24 cellular contexts compared by ENCODE assay signal in genomic region chr3:108145578-108145977, GRCh38.
"Had no signal": no experiment of that assay in that cellular context is flagged by ENCODE, and none has a peak within 500 bp of the region (broad histone marks: within the 10 kb centered on the region; RNA-seq: fewer than 3 reads in every experiment).

No MANE protein-coding gene starts in this region.

- H3K4me1 Mint-ChIP-seq: nephron, neural progenitor cell had no signal

- H3K36me3 Mint-ChIP-seq: natural killer cell, neural progenitor cell had no signal

- H3K27me3 Mint-ChIP-seq: progenitor cell of endocrine pancreas; stimulated activated naive B cell treated with anti-CD40 and anti-IgM and Interleukin-4, amounts not matched to agents 10 μg/mL and 1 μg/mL and 100 μg/mL, for 72 hours; stimulated activated naive CD8-positive, alpha-beta T cell treated with anti-CD3 and anti-CD28 coated beads, Interleukin-15, Interleukin-2, amounts not matched to agents 100 ng/mL and 50 ng/mL, for 24 hours had no signal

- H3K9me3 Mint-ChIP-seq: natural killer cell; stimulated activated effector memory CD8-positive, alpha-beta T cell treated with anti-CD3 and anti-CD28 coated beads, Interleukin-12 subunit alpha, Interleukin-12 subunit beta, amount 100 ng/mL, for 72 hours had no signal

- ATAC-seq: natural killer cell; psoas muscle; right cardiac atrium; right lobe of liver; stimulated activated effector memory CD8-positive, alpha-beta T cell treated with anti-CD3 and anti-CD28 coated beads, Interleukin-12 subunit alpha, Interleukin-12 subunit beta, amount 100 ng/mL, for 72 hours; stimulated activated naive B cell treated with anti-CD40 and anti-IgM and Interleukin-4, amounts not matched to agents 10 μg/mL and 1 μg/mL and 100 μg/mL, for 72 hours had no signal

- H3K4me3 Mint-ChIP-seq: natural killer cell; nephron; neural progenitor cell; stimulated activated effector memory CD8-positive, alpha-beta T cell treated with anti-CD3 and anti-CD28 coated beads, Interleukin-12 subunit alpha, Interleukin-12 subunit beta, amount 100 ng/mL, for 72 hours; stimulated activated naive B cell treated with anti-CD40 and anti-IgM and Interleukin-4, amounts not matched to agents 10 μg/mL and 1 μg/mL and 100 μg/mL, for 72 hours; stimulated activated naive CD8-positive, alpha-beta T cell treated with anti-CD3 and anti-CD28 coated beads, Interleukin-15, Interleukin-2, amounts not matched to agents 100 ng/mL and 50 ng/mL, for 24 hours had no signal

- DNase-seq: natural killer cell; occipital lobe; ovary; posterior cingulate gyrus; psoas muscle; right cardiac atrium; right lobe of liver; sigmoid colon; small intestine; stimulated activated CD4-positive, alpha-beta T cell treated with anti-CD3 and anti-CD28 coated beads, Interleukin-15, amount 100 ng/mL, for 24 hours; stimulated activated CD4-positive, alpha-beta T cell treated with anti-CD3 and anti-CD28 coated beads, Interleukin-2, amount 100 ng/mL, for 24 hours; stimulated activated CD4-positive, alpha-beta T cell treated with anti-CD3 and anti-CD28 coated beads, Interleukin-2, amount 100 ng/mL, for 48 hours; stimulated activated CD4-positive, alpha-beta T cell treated with anti-CD3 and anti-CD28 coated beads, Interleukin-4, amount 100 ng/mL, for 24 hours; stimulated activated naive B cell treated with anti-CD40 and anti-IgM and Interleukin-4, amounts not matched to agents 10 μg/mL and 1 μg/mL and 100 μg/mL, for 72 hours; stimulated activated naive CD4-positive, alpha-beta T cell treated with Interleukin-2 at 50 U/mL for 16 hours; stomach; thyroid gland; trophoblast cell; upper lobe of left lung had no signal

- H3K27ac Mint-ChIP-seq: natural killer cell; nephron; neural progenitor cell; progenitor cell of endocrine pancreas; stimulated activated effector memory CD8-positive, alpha-beta T cell treated with anti-CD3 and anti-CD28 coated beads, Interleukin-12 subunit alpha, Interleukin-12 subunit beta, amount 100 ng/mL, for 72 hours; stimulated activated naive B cell treated with anti-CD40 and anti-IgM and Interleukin-4, amounts not matched to agents 10 μg/mL and 1 μg/mL and 100 μg/mL, for 72 hours; stimulated activated naive CD8-positive, alpha-beta T cell treated with anti-CD3 and anti-CD28 coated beads, Interleukin-15, Interleukin-2, amounts not matched to agents 100 ng/mL and 50 ng/mL, for 24 hours had no signal
